26 cellular contexts compared by ENCODE assay signal in the genomic region with DNA sequence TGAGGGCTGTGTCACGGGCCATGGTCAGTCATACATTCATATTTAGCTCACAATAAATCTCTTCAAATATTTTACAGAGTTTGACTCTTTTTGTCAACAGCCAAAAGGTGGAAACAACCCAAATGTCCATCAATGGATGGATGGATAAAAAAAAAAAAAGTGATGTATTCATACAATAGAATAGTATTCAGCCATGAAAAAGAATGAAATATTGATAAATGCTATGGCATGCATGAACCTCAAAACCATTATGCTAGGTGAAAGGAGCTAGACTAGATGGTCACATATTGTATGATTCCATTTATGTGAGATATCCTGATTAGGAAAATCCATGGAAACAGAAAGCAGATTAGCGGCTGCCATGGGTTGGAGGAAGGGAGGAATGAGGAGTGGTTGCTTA.
"Had no signal": no experiment of that assay in that cellular context is flagged by ENCODE, and none has a peak within 500 bp of the region (broad histone marks: within the 10 kb centered on the region; RNA-seq: fewer than 3 reads in every experiment).

No MANE protein-coding gene starts in this region.

- H3K4me1 ChIP-seq: stomach, suprapubic skin, testis, thyroid gland, tibial artery, tibial nerve, transverse colon, upper lobe of right lung, uterus, vagina had no signal

- ATAC-seq: stimulated activated effector memory CD8-positive, alpha-beta T cell treated with anti-CD3 and anti-CD28 coated beads, Interleukin-12 subunit alpha, Interleukin-12 subunit beta, amount 100 ng/mL, for 72 hours; stimulated activated memory B cell treated with anti-CD40 and anti-IgM and Interleukin-4, amounts not matched to agents 10 μg/mL and 1 μg/mL and 100 μg/mL, for 72 hours; stimulated activated naive B cell treated with anti-CD40 and anti-IgM and Interleukin-4, amounts not matched to agents 10 μg/mL and 1 μg/mL and 100 μg/mL, for 72 hours; stimulated activated naive CD8-positive, alpha-beta T cell treated with anti-CD3 and anti-CD28 coated beads, Interleukin-15, amount 100 ng/mL, for 72 hours; stimulated activated naive CD8-positive, alpha-beta T cell treated with anti-CD3 and anti-CD28 coated beads, Interleukin-15, Interleukin-2, amounts not matched to agents 100 U/mL and 50 U/mL, for 24 hours; upper lobe of right lung had no signal

- H3K4me3 ChIP-seq: stomach, suprapubic skin, testis, thoracic aorta, thyroid gland, tibial artery, tibial nerve, transverse colon, upper lobe of right lung, uterus, vagina had no signal

- H3K9me3 ChIP-seq: suprapubic skin, testis, thoracic aorta, thyroid gland, tibial artery, transverse colon, upper lobe of right lung, vagina had no signal

- H3K27me3 ChIP-seq: suprapubic skin, testis, thyroid gland, tibial nerve, transverse colon, upper lobe of right lung, uterus, vagina had no signal

- H3K36me3 ChIP-seq: suprapubic skin, thoracic aorta, thyroid gland, tibial nerve, transverse colon, upper lobe of right lung, uterus, vagina had no signal

- DNase-seq: stimulated activated CD4-positive, alpha-beta T cell treated with anti-CD3 and anti-CD28 coated beads, Interleukin-2, amount 100 ng/mL, for 48 hours; stimulated activated CD4-positive, alpha-beta T cell treated with anti-CD3 and anti-CD28 coated beads, Interleukin-4, amount 100 ng/mL, for 1 hour; stimulated activated CD4-positive, alpha-beta T cell treated with anti-CD3 and anti-CD28 coated beads, Interleukin-4, amount 100 ng/mL, for 24 hours; stimulated activated CD4-positive, alpha-beta T cell treated with anti-CD3 and anti-CD28 coated beads, Interleukin-4, amount 100 ng/mL, for 4 hours; stimulated activated CD8-positive, alpha-beta memory T cell treated with anti-CD3 and anti-CD28 coated beads, Interleukin-4, amount 100 ng/mL, for 48 hours; stimulated activated naive B cell treated with anti-CD40 and anti-IgM and Interleukin-4, amounts not matched to agents 10 μg/mL and 1 μg/mL and 100 μg/mL, for 72 hours; stimulated activated naive CD4-positive, alpha-beta T cell; stimulated activated naive CD4-positive, alpha-beta T cell treated with Interleukin-2 at 50 U/mL for 16 hours; stimulated activated naive CD8-positive, alpha-beta T cell treated with anti-CD3 and anti-CD28 coated beads, Interleukin-15, amount 100 ng/mL, for 72 hours; stimulated activated naive CD8-positive, alpha-beta T cell treated with anti-CD3 and anti-CD28 coated beads, Interleukin-15, Interleukin-2, amounts not matched to agents 100 U/mL and 50 U/mL, for 24 hours; stomach; substantia nigra; testis; thyroid gland; tibial artery; transverse colon; trophoblast cell; upper lobe of right lung; uterus had no signal

- FAIRE-seq: urothelium cell line had no signal

- H3K27ac ChIP-seq: stomach, suprapubic skin, testis, thoracic aorta, thyroid gland, tibial artery, tibial nerve, transverse colon, upper lobe of right lung, uterus, vagina had no signal
